Comparison of ENCODE assay signal across 19 cellular contexts in the genomic region with DNA sequence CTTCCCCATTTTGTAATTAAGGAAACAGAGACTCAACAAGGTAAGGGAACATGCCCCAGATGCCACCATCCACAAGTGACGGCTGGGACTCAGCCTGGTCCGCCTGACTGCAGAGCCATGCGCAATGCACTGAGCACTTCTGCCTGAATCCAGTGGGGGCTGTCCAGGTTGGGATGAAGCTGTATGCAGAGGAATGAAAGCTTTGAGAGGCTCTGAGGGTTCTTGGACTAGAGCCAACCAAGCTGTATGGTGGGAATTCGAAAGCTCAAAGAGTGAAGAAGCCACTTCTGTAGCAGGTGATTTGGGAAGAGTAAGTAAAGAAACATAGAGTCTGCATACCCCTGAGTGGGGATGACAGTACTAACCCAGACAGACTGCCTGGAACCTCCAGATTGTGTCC.
"Had no signal": no experiment of that assay in that cellular context is flagged by ENCODE, and none has a peak within 500 bp of the region (broad histone marks: within the 10 kb centered on the region; RNA-seq: fewer than 3 reads in every experiment).

No MANE protein-coding gene starts in this region.

- H3K27me3 ChIP-seq: ascending aorta, foreskin keratinocyte, right atrium auricular region, suprapubic skin had no signal

- H3K4me1 ChIP-seq: ascending aorta, foreskin keratinocyte, lower lobe of right lung, prostate gland, right atrium auricular region, suprapubic skin had no signal

- H3K4me3 ChIP-seq: ascending aorta, coronary artery, lower lobe of right lung, prostate gland, right atrium auricular region, suprapubic skin had no signal

- H3K9me3 ChIP-seq: ascending aorta, lower lobe of right lung, prostate gland, right atrium auricular region, suprapubic skin had no signal

- ATAC-seq: foreskin keratinocyte had no signal

- H3K36me3 ChIP-seq: ascending aorta, lower lobe of right lung, prostate gland, right atrium auricular region, suprapubic skin had no signal

- H3K27ac ChIP-seq: ascending aorta, coronary artery, foreskin keratinocyte, lower lobe of right lung, prostate gland, right atrium auricular region, suprapubic skin, VCaP had no signal

- DNase-seq: activated CD4-positive, CD25-positive, alpha-beta regulatory T cell treated with anti-CD3 and anti-CD28 coated beads, Interleukin-2, amount 50 U/mL, for 72 hours; activated CD8-positive, alpha-beta memory T cell treated with anti-CD3 and anti-CD28 coated beads for 24 hours; activated CD8-positive, alpha-beta memory T cell treated with anti-CD3 and anti-CD28 coated beads, Interleukin-2, amount 50 U/mL, for 48 hours; activated effector memory CD4-positive, alpha-beta T cell treated with anti-CD3 and anti-CD28 coated beads, Interleukin-2, amount 50 U/mL, for 16 hours; activated naive CD4-positive, alpha-beta T cell treated with anti-CD3 and anti-CD28 coated beads, Interleukin-2, amount 50 U/mL, for 16 hours; activated T-cell treated with anti-CD3 and anti-CD28 coated beads, Interleukin-2, amount 50 U/mL, for 48 hours; foreskin keratinocyte; hypothalamus; islet precursor cell; lower lobe of right lung; nephron progenitor cell; stimulated activated CD4-positive, alpha-beta T cell treated with anti-CD3 and anti-CD28 coated beads, Interleukin-12 subunit alpha, Interleukin-12 subunit beta, amount 100 ng/mL, for 4 hours; stimulated activated CD4-positive, alpha-beta T cell treated with anti-CD3 and anti-CD28 coated beads, Interleukin-2, amount 100 ng/mL, for 24 hours had no signal
